Comparison of ENCODE assay signal across 9 cellular contexts in the genomic region with DNA sequence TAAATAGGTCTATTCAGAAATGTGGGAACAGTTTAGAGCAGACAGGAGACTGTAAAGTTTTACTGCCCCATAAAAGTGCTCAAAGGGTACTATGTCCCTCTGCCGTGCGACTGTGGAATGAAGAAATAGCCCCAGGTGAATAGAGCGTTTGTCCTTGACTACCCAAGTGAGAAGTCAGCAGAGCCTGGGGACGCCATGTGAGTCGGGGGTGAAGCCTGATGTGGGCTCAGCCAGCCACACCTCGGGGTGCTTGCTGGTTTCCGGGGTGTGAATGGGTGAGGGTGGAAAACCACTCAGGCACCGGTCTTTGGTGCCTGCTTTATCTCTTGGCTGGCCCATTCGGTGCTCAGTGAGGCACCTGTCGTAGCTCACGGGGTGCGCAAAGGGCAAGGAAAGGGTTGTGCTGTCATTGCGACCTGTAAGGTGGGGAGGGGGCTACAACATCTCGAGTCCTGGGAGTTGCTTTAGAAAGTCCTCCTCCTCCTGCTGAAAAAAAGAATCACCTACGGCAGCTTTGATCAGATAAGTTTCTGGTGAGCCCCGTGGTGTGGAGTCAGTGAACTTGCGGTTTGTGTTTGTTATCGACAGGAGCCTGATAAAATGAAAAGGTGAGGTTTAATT. TPM values are rescaled to one million over a fixed set of nuclear protein-coding genes. Genes with fewer than 3 reads are reported as not detected.
DNase-seq lines count a peak whose midpoint lies in the region; ATAC-seq, FAIRE-seq and TF ChIP-seq lines count a peak whose summit lies in the region.
"Had no signal": no experiment of that assay in that cellular context is flagged by ENCODE, and none has a peak within 500 bp of the region (broad histone marks: within the 10 kb centered on the region; RNA-seq: fewer than 3 reads in every experiment).

No MANE protein-coding gene starts in this region.

- no peak for FAIRE-seq in HepG2 (lab: Jason Lieb, UNC)
- FAIRE-seq in H54 (lab: Jason Lieb, UNC), result no peak

- H3K4me3 ChIP-seq in GM12865 (ENCODE audit: low read depth, low read length) (no peak overlapping the region), HUES6 (ENCODE audit: low read depth, low read length) (peak overlapping the region; percentile 61), HepG2 (replicated peaks in 1 of 3; ENCODE audit: insufficient read depth in 1 of 3, low read depth in 2 of 3, low read length in 3 of 3) (peak overlapping the region; percentile 32 to 67 (median 51); a peak in 5 of 6 replicates), upper lobe of left lung (peak overlapping the region in 3 of 4 donors; percentile 29 to 48 (median 44))

- no peak overlapping the region for H3K27ac ChIP-seq in HUES6 (ENCODE audit: low read depth, low read length)
- no peak overlapping the region for H3K27ac ChIP-seq in HepG2 (ENCODE audit: extremely low read length, insufficient read depth, low read length)
- H3K27ac ChIP-seq in upper lobe of left lung, result peak overlapping the region in 3 of 4 donors; percentile 10 to 68 (median 47)
- H3K27ac ChIP-seq: epithelial cell of prostate had no signal

- no peaks in the 10 kb centered on the region for H3K9me3 ChIP-seq in HUES6 (ENCODE audit: control insufficient read depth, insufficient read depth, low read depth, low read length)
- H3K9me3 ChIP-seq in HepG2 (ENCODE audit: low read length), result no peaks in the 10 kb centered on the region
- H3K9me3 ChIP-seq in upper lobe of left lung, result no peaks in the 10 kb centered on the region

- POLR2A ChIA-PET in HepG2 (lab: Yijun Ruan, JAX), result interaction anchor here (1.2 kb wide), 1 partner anchor 18 kb away, joined by 3 read pairs; no protein-coding TSS in a partner anchor

- CTCF ChIA-PET in HepG2 (lab: Yijun Ruan, JAX; ENCODE audit: low intra/inter-chr PET ratio, low total read pairs), result no interaction called here

- WGBS in HepG2 (ENCODE audit: low lambda C conversion rate), result 13% methylated on average over 10 of the region's 18 CpGs
- 58 to 63% methylated on average over 18 of the region's 18 CpGs for WGBS in upper lobe of left lung, 2 donors

- H2AFZ ChIP-seq in HepG2 (ENCODE audit: low read length), result peak overlapping the region; percentile 51

- peaks cover 50% of the 10 kb centered on the region for H3K4me1 ChIP-seq in HUES6 (ENCODE audit: control insufficient read depth, insufficient read depth, low read length)
- peaks cover 43% of the 10 kb centered on the region for H3K4me1 ChIP-seq in HepG2 (ENCODE audit: insufficient read depth, low read length)
- peaks cover 0 to 6% (median 5%) of the 10 kb centered on the region in 4 donors for H3K4me1 ChIP-seq in upper lobe of left lung

- no peak for TF ChIP-seq CTCF in GM12865 (IDR thresholded peaks at IDR 0.05; ENCODE audit: insufficient read depth, low read depth, low read length, missing control alignments)
- TF ChIP-seq CTCF in HepG2 (CRISPR knock-in tag; IDR thresholded peaks at IDR 0.05), result 0 out of 2 replicates have a peak, but pooled peaks have one; percentile 12
- no peak for TF ChIP-seq CTCF in upper lobe of left lung (IDR thresholded peaks at IDR 0.05)

- peak; percentile 73 for ATAC-seq in HepG2
- ATAC-seq in upper lobe of left lung (ENCODE audit: low FRiP score in 2 of 2), result peak; percentile 22 to 63

- TF ChIP-seq POLR2A in HepG2 (IDR thresholded peaks at IDR 0.05; ENCODE audit: insufficient read depth in 1 of 2, low read depth in 2 of 2, low read length in 2 of 2) (no peak), upper lobe of left lung (IDR thresholded peaks at IDR 0.05) (no peak), H54 (IDR thresholded peaks at IDR 0.05; ENCODE audit: low read depth, low read length) (no peak)

- no peaks in the 10 kb centered on the region for H3K79me2 ChIP-seq in HepG2 (ENCODE audit: insufficient read depth, low read length)

- peak overlapping the region; percentile 66 for H3K9ac ChIP-seq in HUES6 (ENCODE audit: low read length)
- no peak overlapping the region for H3K9ac ChIP-seq in HepG2 (ENCODE audit: insufficient read depth, low read depth, low read length)

- TF ChIP-seq EP300 in HepG2 (IDR thresholded peaks at IDR 0.05; ENCODE audit: low read depth in 2 of 2, low read length in 2 of 2) (no peak), HepG2 (CRISPR knock-in tag; IDR thresholded peaks at IDR 0.05; ENCODE audit: borderline replicate concordance) (no peak), upper lobe of left lung (IDR thresholded peaks at IDR 0.05) (no peak)

- peaks cover 14% of the 10 kb centered on the region for H3K27me3 ChIP-seq in HUES6 (ENCODE audit: control insufficient read depth, insufficient read depth, low read length)
- H3K27me3 ChIP-seq in HepG2 (ENCODE audit: control insufficient read depth in 1 of 2, insufficient read depth in 2 of 2, low read length in 2 of 2), result peaks cover 0 to 16% of the 10 kb centered on the region in 2 experiments; a peak in 2 of 5 replicates
- no peaks in the 10 kb centered on the region for H3K27me3 ChIP-seq in upper lobe of left lung

- H3K4me2 ChIP-seq in HepG2 (ENCODE audit: low read depth, low read length), result peak overlapping the region; percentile 84

- DNase-seq in GM12865 (ENCODE audit: low read depth), result peak; percentile 38
- DNase-seq in activated naive CD4-positive, alpha-beta T cell treated with Interleukin-2 at 50 U/mL for 16 hours, result peak; percentile 35
- DNase-seq in HepG2 (ENCODE audit: low spot score), result peak; percentile 45
- DNase-seq in upper lobe of left lung, result peak; percentile 30 to 39
- DNase-seq in HK-2 (ENCODE audit: unreplicated experiment), result no peak
- no peak for DNase-seq in NCI-H128 (lab: John Stamatoyannopoulos, UW; ENCODE audit: unreplicated experiment)
- no peak for DNase-seq in H54 (ENCODE audit: insufficient read length, low spot score)

- in situ Hi-C loops in HepG2 (cut with HindIII; ENCODE audit: extremely low pct_ligation_motif_present, low pct_unique_long_range_greater_than_20kb), result no loop called here

- no TSS peak for BruUV-seq in HepG2 (replicated peaks; lab: Mats Ljungman, UMichigan)

- intact Hi-C loops in HepG2 (cut with micrococcal nuclease; ENCODE audit: unreplicated experiment), result loop anchor here (5.0 to 10.0 kb wide), 2 partner anchors 370 to 437 kb away; no protein-coding TSS in a partner anchor

- peaks cover 3% of the 10 kb centered on the region; the same call in 1 of the 2 replicates for H4K20me1 ChIP-seq in HepG2 (ENCODE audit: insufficient read depth, low read length)

- no peaks in the 10 kb centered on the region for H3K36me3 ChIP-seq in HUES6 (ENCODE audit: control insufficient read depth, insufficient read depth, low read length)
- no peaks in the 10 kb centered on the region for H3K36me3 ChIP-seq in HepG2 (replicated peaks in 1 of 2; ENCODE audit: control insufficient read depth in 1 of 2, insufficient read depth in 2 of 2, low read length in 2 of 2)
- no peaks in the 10 kb centered on the region for H3K36me3 ChIP-seq in upper lobe of left lung

- no peak for TF ChIP-seq RAD21 in HepG2 (CRISPR knock-in tag; IDR thresholded peaks at IDR 0.05)

TF ChIP-seq in HepG2, 621 proteins besides CTCF, POLR2A, EP300 and RAD21 (continues in another document):
- TF ChIP-seq ZNF160 (CRISPR knock-in tag; IDR thresholded peaks at IDR 0.05), result 0 out of 2 replicates have a peak, but pooled peaks have one; percentile 25
- no peak for TF ChIP-seq ZNF484 (CRISPR knock-in tag; IDR thresholded peaks at IDR 0.05; ENCODE audit: borderline replicate concordance, low read depth)

RNA-seq across cellular contexts. Expression of a gene that starts 0.9 kb away (rescaled TPM):
- total RNA-seq in HepG2 (2016; rRNA removed; fragmentation: Illumina TruSeq; extraction: Trizol) (4.2 and 7.0 TPM in 2 replicates), upper lobe of left lung (10 to 100 TPM; 17.6 to 45.1 (median 30.2) TPM)
- total RNA-seq in HepG2 (2016; cell fraction: cytosol; rRNA removed; fragmentation: Illumina TruSeq; extraction: Trizol; ENCODE audit: low read depth), result 1.8 and 2.6 TPM in 2 replicates
- 3.7 and 4.1 TPM in 2 replicates for total RNA-seq in HepG2 (2016; cell fraction: insoluble cytoplasmic fraction; rRNA removed; fragmentation: Illumina TruSeq; extraction: Trizol)
- 1.2 and 1.3 TPM in 2 replicates for total RNA-seq in HepG2 (2016; cell fraction: membrane; rRNA removed; fragmentation: Illumina TruSeq; extraction: Trizol)
- 5.2 and 6.5 TPM in 2 replicates for total RNA-seq in HepG2 (2016; cell fraction: nucleus; rRNA removed; fragmentation: Illumina TruSeq; extraction: Trizol)
- 2.1 and 2.9 TPM in 2 replicates for polyA plus RNA-seq in HepG2 (2011; rRNA removed)
- 2.1 and 2.4 TPM in 2 replicates for polyA plus RNA-seq in HepG2 (2011; cell fraction: cytosol; rRNA removed)
- polyA plus RNA-seq in HepG2 (2011; cell fraction: nucleus; rRNA removed), result 2.8 and 4.0 TPM in 2 replicates
- 1.9 and 2.8 TPM in 2 replicates for polyA plus RNA-seq in HepG2 (2012)
- polyA plus RNA-seq in HepG2 (2016; cell fraction: cytosol; fragmentation: Illumina TruSeq; extraction: Trizol; ENCODE audit: low read depth), result 0.27 and 0.29 TPM in 2 replicates
- 2.8 and 2.9 TPM in 2 replicates for polyA plus RNA-seq in HepG2 (2016; cell fraction: insoluble cytoplasmic fraction; fragmentation: Illumina TruSeq; extraction: Trizol; ENCODE audit: low read depth)
- 0.50 and 0.55 TPM in 2 replicates for polyA plus RNA-seq in HepG2 (2016; cell fraction: membrane; fragmentation: Illumina TruSeq; extraction: Trizol; ENCODE audit: low read depth)
- polyA plus RNA-seq in HepG2 (2016; cell fraction: nucleus; fragmentation: Illumina TruSeq; extraction: Trizol; ENCODE audit: insufficient read depth, low read depth), result 2.9 and 3.5 TPM in 2 replicates
- 10.3 and 18.9 TPM in 2 replicates for polyA minus RNA-seq in HepG2 (2011; rRNA and poly(A)+ RNA removed; ENCODE audit: low replicate concordance)
- polyA minus RNA-seq in HepG2 (2011; cell fraction: cytosol; rRNA and poly(A)+ RNA removed), result 4.3 and 6.3 TPM in 2 replicates
- polyA minus RNA-seq in HepG2 (2011; cell fraction: nucleus; rRNA and poly(A)+ RNA removed), result 10.4 and 12.2 TPM in 2 replicates

Comparison
In these comparisons a context has a peak if more than half of its experiments do, and no peak if none do; other contexts are left out.
1. DNase-seq: peak in GM12865 (single experiment), activated naive CD4-positive, alpha-beta T cell treated with Interleukin-2 at 50 U/mL for 16 hours (single experiment), HepG2 (single experiment) and upper lobe of left lung (2 of 2); none in HK-2 (single experiment), NCI-H128 (single experiment) and H54 (single experiment).
2. H3K27ac ChIP-seq: peak in upper lobe of left lung (3 of 4); none in HUES6 (single experiment) and HepG2 (single experiment).